In the genomic region with DNA sequence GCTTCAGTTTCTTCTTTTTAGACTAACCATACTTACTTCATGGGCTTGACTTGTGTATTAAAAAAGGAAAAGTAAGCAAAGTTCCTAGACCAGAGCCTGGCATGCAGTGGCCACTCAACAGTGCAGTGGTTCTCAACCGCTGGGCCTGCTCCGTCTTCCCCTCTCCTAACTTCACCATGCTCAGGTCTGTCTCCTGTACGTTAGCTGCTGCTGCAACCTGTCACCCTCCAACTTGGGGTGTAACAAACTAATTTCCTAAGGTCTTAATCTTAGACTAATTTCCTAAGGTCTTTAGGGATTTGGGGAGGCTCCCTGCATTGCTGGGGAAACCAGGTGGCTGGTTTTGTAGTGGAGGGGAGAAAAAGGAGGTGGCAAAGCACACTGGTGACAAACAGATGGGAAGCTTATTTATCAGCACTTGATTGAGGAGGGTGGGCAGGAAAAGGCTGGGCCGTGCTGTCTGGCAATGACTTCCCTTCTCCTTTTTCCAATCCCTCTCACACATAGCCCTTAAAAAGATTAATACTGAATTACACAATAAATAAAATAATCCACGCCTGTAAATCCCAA, we compare ENCODE assay signal across 21 cellular contexts. TPM values are rescaled to one million over a fixed set of nuclear protein-coding genes. Genes with fewer than 3 reads are reported as not detected.
DNase-seq lines count a peak whose midpoint lies in the region; ATAC-seq, FAIRE-seq and TF ChIP-seq lines count a peak whose summit lies in the region.
"Had no signal": no experiment of that assay in that cellular context is flagged by ENCODE, and none has a peak within 500 bp of the region (broad histone marks: within the 10 kb centered on the region; RNA-seq: fewer than 3 reads in every experiment).

No MANE protein-coding gene starts in this region.

- H3K79me2 ChIP-seq in HepG2 (ENCODE audit: insufficient read depth, low read length) = peaks cover 27% of the 10 kb centered on the region

- H3K9me3 ChIP-seq in HepG2 (ENCODE audit: low read length) (no peaks in the 10 kb centered on the region), right lobe of liver (no peaks in the 10 kb centered on the region), upper lobe of left lung (no peaks in the 10 kb centered on the region)
- H3K9me3 ChIP-seq: gastrocnemius medialis had no signal

- H3K27ac Mint-ChIP-seq in chondrocyte (ENCODE audit: unreplicated experiment) = no peak overlapping the region
- H3K27ac Mint-ChIP-seq: type B pancreatic cell had no signal

- peaks cover 0 to 2% of the 10 kb centered on the region in 2 experiments; a peak in 2 of 5 replicates for H3K36me3 ChIP-seq in HepG2 (replicated peaks in 1 of 2; ENCODE audit: control insufficient read depth in 1 of 2, insufficient read depth in 2 of 2, low read length in 2 of 2)
- peaks cover 0 to 10% (median 0%) of the 10 kb centered on the region in 4 donors for H3K36me3 ChIP-seq in right lobe of liver
- H3K36me3 ChIP-seq in upper lobe of left lung = peaks cover 0 to 6% (median 0%) of the 10 kb centered on the region in 4 donors
- H3K36me3 ChIP-seq: gastrocnemius medialis had no signal

- CTCF ChIA-PET in HepG2 (lab: Yijun Ruan, JAX; ENCODE audit: low intra/inter-chr PET ratio, low total read pairs) (interaction anchor here (9.0 kb wide), 1 partner anchor 85 kb away, joined by 381 read pairs; a partner anchor contains a TSS), RWPE1 (lab: Yijun Ruan, JAX) (interaction anchor here (0.7 to 4.3 kb wide), 2 partner anchors 87 to 1182 kb away, joined by 8 to 86 read pairs; a partner anchor contains a TSS)

- TF ChIP-seq CTCF in HepG2 (CRISPR knock-in tag; IDR thresholded peaks at IDR 0.05) = no peak
- no peak for TF ChIP-seq CTCF in right lobe of liver (IDR thresholded peaks at IDR 0.05)
- TF ChIP-seq CTCF in RWPE1 (conservative IDR thresholded peaks at IDR 0.05; ENCODE audit: low read depth) = no peak
- no peak for TF ChIP-seq CTCF in chondrocyte (IDR thresholded peaks at IDR 0.05)
- TF ChIP-seq CTCF in upper lobe of left lung (IDR thresholded peaks at IDR 0.05) = no peak

- 84% methylated on average over 5 of the region's 5 CpGs for WGBS in HepG2 (ENCODE audit: low lambda C conversion rate)
- 64% methylated on average over 5 of the region's 5 CpGs for WGBS in right lobe of liver (ENCODE audit: insufficient coverage, low coverage, low lambda C conversion rate, missing lambda C conversion rate)
- 62 to 64% methylated on average over 5 of the region's 5 CpGs for WGBS in upper lobe of left lung, 2 donors

- no peak overlapping the region for H3K4me3 Mint-ChIP-seq in chondrocyte (ENCODE audit: unreplicated experiment)

- H3K27me3 ChIP-seq in HepG2 (ENCODE audit: control insufficient read depth in 1 of 2, insufficient read depth in 2 of 2, low read length in 2 of 2) (no peaks in the 10 kb centered on the region; a peak in 1 of 5 replicates), right lobe of liver (no peaks in the 10 kb centered on the region), upper lobe of left lung (no peaks in the 10 kb centered on the region)
- H3K27me3 ChIP-seq: gastrocnemius medialis had no signal

- no peak overlapping the region for H3K4me3 ChIP-seq in HepG2 (replicated peaks in 1 of 3; ENCODE audit: insufficient read depth in 1 of 3, low read depth in 2 of 3, low read length in 3 of 3)
- H3K4me3 ChIP-seq in right lobe of liver = no peak overlapping the region
- H3K4me3 ChIP-seq in upper lobe of left lung = no peak overlapping the region
- H3K4me3 ChIP-seq: gastrocnemius medialis had no signal

- in situ Hi-C loops in HepG2 (cut with HindIII; ENCODE audit: extremely low pct_ligation_motif_present, low pct_unique_long_range_greater_than_20kb) = loop anchor here (5.0 kb wide), 1 partner anchor 86 kb away; a partner anchor contains a TSS

- H3K4me1 ChIP-seq in HepG2 (ENCODE audit: insufficient read depth, low read length) (peaks cover 75% of the 10 kb centered on the region), right lobe of liver (peaks cover 0 to 38% (median 2%) of the 10 kb centered on the region in 4 donors), upper lobe of left lung (peaks cover 27 to 53% (median 38%) of the 10 kb centered on the region in 4 donors)

- BruUV-seq in HepG2 (replicated peaks; lab: Mats Ljungman, UMichigan) = no TSS peak

- H4K20me1 ChIP-seq in HepG2 (ENCODE audit: insufficient read depth, low read length) = peaks cover 14% of the 10 kb centered on the region; the same call in 1 of the 2 replicates

- no peak for TF ChIP-seq RAD21 in HepG2 (CRISPR knock-in tag; IDR thresholded peaks at IDR 0.05)

- intact Hi-C loops in HepG2 (cut with micrococcal nuclease; ENCODE audit: unreplicated experiment) (loop anchor here (5.0 kb wide), 1 partner anchor 276 kb away; no protein-coding TSS in a partner anchor), right lobe of liver (cut with DNase I) (loop anchor here in 1 of 2 donors (5.0 kb wide), 1 partner anchor 86 kb away; a partner anchor contains a TSS)

- peaks cover 34% of the 10 kb centered on the region for H3K4me1 Mint-ChIP-seq in chondrocyte (ENCODE audit: low read depth)

- TF ChIP-seq POLR2A in HepG2 (IDR thresholded peaks at IDR 0.05; ENCODE audit: insufficient read depth in 1 of 2, low read depth in 2 of 2, low read length in 2 of 2) (no peak), right lobe of liver (IDR thresholded peaks at IDR 0.05) (no peak), upper lobe of left lung (IDR thresholded peaks at IDR 0.05) (no peak)

- POLR2A ChIA-PET in HepG2 (lab: Yijun Ruan, JAX) (interaction anchor here (1.2 to 13.3 kb wide), 5 partner anchors 8 to 84 kb away, joined by 4 to 485 read pairs (median 71); a partner anchor contains a TSS), RWPE1 (lab: Yijun Ruan, JAX; ENCODE audit: low non-redundant PET) (no interaction called here)

- peaks cover 9% of the 10 kb centered on the region for H3K36me3 Mint-ChIP-seq in chondrocyte (ENCODE audit: low read depth)
- H3K36me3 Mint-ChIP-seq: naive B cell, type B pancreatic cell had no signal

- peak overlapping the region; percentile 55 for H2AFZ ChIP-seq in HepG2 (ENCODE audit: low read length)

- H3K9me3 Mint-ChIP-seq in chondrocyte (ENCODE audit: low read depth) = no peaks in the 10 kb centered on the region
- H3K9me3 Mint-ChIP-seq: naive B cell, type B pancreatic cell had no signal

- H3K4me2 ChIP-seq in HepG2 (ENCODE audit: low read depth, low read length) = no peak overlapping the region

- H3K27ac ChIP-seq in HepG2 (ENCODE audit: extremely low read length, insufficient read depth, low read length) (no peak overlapping the region), right lobe of liver (peak overlapping the region in 1 of 3 donors; percentile 18), RWPE1 (peak overlapping the region; percentile 45), upper lobe of left lung (peak overlapping the region in 3 of 4 donors; percentile 1 to 94 (median 62))
- H3K27ac ChIP-seq: gastrocnemius medialis had no signal

- H3K27me3 Mint-ChIP-seq in chondrocyte (ENCODE audit: low read depth) = no peaks in the 10 kb centered on the region
- H3K27me3 Mint-ChIP-seq: naive B cell, type B pancreatic cell had no signal

- FAIRE-seq in HepG2 (lab: Jason Lieb, UNC) = no peak
- FAIRE-seq in HTR-8/SVneo (lab: Jason Lieb, UNC) = no peak
- FAIRE-seq: bronchial epithelial cell, kidney had no signal

- H3K9ac ChIP-seq in HepG2 (ENCODE audit: insufficient read depth, low read depth, low read length) = no peak overlapping the region

- TF ChIP-seq EP300 in HepG2 (IDR thresholded peaks at IDR 0.05; ENCODE audit: low read depth in 2 of 2, low read length in 2 of 2) (no peak), HepG2 (CRISPR knock-in tag; IDR thresholded peaks at IDR 0.05; ENCODE audit: borderline replicate concordance) (no peak), upper lobe of left lung (IDR thresholded peaks at IDR 0.05) (no peak)

- ATAC-seq in HepG2 (no peak), right lobe of liver (no peak), upper lobe of left lung (ENCODE audit: low FRiP score in 2 of 2) (no peak), HG03460 (IDR thresholded peaks at IDR 0.05; ENCODE audit: unreplicated experiment) (no peak)
- ATAC-seq: gastrocnemius medialis, Right ventricle myocardium inferior had no signal

- DNase-seq in HepG2 (ENCODE audit: low spot score) (no peak), right lobe of liver (no peak), RWPE1 (ENCODE audit: low spot score) (no peak), chondrocyte (ENCODE audit: low spot score) (peak; percentile 29), upper lobe of left lung (no peak), ecto neural progenitor cell (ENCODE audit: low spot score) (no peak), HTR-8/SVneo (ENCODE audit: insufficient read length, low spot score) (no peak)
- DNase-seq: dermis blood vessel endothelial cell; DMS79 treated with DMSO at 0.1 percent for 48 hours; gastrocnemius medialis; HCEC 1CT; kidney; naive B cell; NCI-H1417; NCI-H2107; NCI-H526 treated with DMSO at 0.1 percent for 48 hours; stimulated activated CD4-positive, alpha-beta T cell treated with anti-CD3 and anti-CD28 coated beads, Interleukin-12 subunit alpha, Interleukin-12 subunit beta, amount 100 ng/mL, for 4 hours had no signal

RNA-seq across cellular contexts. Expression of a gene that starts 2.2 kb away (rescaled TPM):
- total RNA-seq in HepG2 (2016; rRNA removed; fragmentation: Illumina TruSeq; extraction: Trizol) (9.0 and 9.5 TPM in 2 replicates), right lobe of liver (10 to 100 TPM; 10.9 to 31.8 (median 13.2) TPM), chondrocyte (33.8 to 38.0 TPM (median 37.5 TPM) in 3 replicates), upper lobe of left lung (10 to 100 TPM in 2 of 6 donors, 1 to 10 TPM in 4; 6.5 to 24.2 (median 9.4) TPM)
- 4.8 and 5.0 TPM in 2 replicates for total RNA-seq in HepG2 (2016; cell fraction: cytosol; rRNA removed; fragmentation: Illumina TruSeq; extraction: Trizol; ENCODE audit: low read depth)
- total RNA-seq in HepG2 (2016; cell fraction: insoluble cytoplasmic fraction; rRNA removed; fragmentation: Illumina TruSeq; extraction: Trizol) = 8.2 and 10.0 TPM in 2 replicates
- 6.9 and 7.7 TPM in 2 replicates for total RNA-seq in HepG2 (2016; cell fraction: membrane; rRNA removed; fragmentation: Illumina TruSeq; extraction: Trizol)
- total RNA-seq in HepG2 (2016; cell fraction: nucleus; rRNA removed; fragmentation: Illumina TruSeq; extraction: Trizol) = 5.3 and 7.3 TPM in 2 replicates
- polyA plus RNA-seq in HepG2 (2011; rRNA removed) = 25.9 and 40.6 TPM in 2 replicates
- polyA plus RNA-seq in HepG2 (2011; cell fraction: cytosol; rRNA removed) = 42.8 and 43.2 TPM in 2 replicates
- polyA plus RNA-seq in HepG2 (2011; cell fraction: nucleus; rRNA removed) = 20.5 and 34.1 TPM in 2 replicates
- polyA plus RNA-seq in HepG2 (2012) = 31.5 and 47.6 TPM in 2 replicates
- 2.0 and 2.2 TPM in 2 replicates for polyA plus RNA-seq in HepG2 (2016; cell fraction: cytosol; fragmentation: Illumina TruSeq; extraction: Trizol; ENCODE audit: low read depth)
- 11.6 and 13.8 TPM in 2 replicates for polyA plus RNA-seq in HepG2 (2016; cell fraction: insoluble cytoplasmic fraction; fragmentation: Illumina TruSeq; extraction: Trizol; ENCODE audit: low read depth)
- polyA plus RNA-seq in HepG2 (2016; cell fraction: membrane; fragmentation: Illumina TruSeq; extraction: Trizol; ENCODE audit: low read depth) = 3.2 TPM in 2 replicates
- polyA plus RNA-seq in HepG2 (2016; cell fraction: nucleus; fragmentation: Illumina TruSeq; extraction: Trizol; ENCODE audit: insufficient read depth, low read depth) = 12.2 and 15.4 TPM in 2 replicates
- polyA minus RNA-seq in HepG2 (2011; rRNA and poly(A)+ RNA removed; ENCODE audit: low replicate concordance) = 18.8 and 37.1 TPM in 2 replicates
- polyA minus RNA-seq in HepG2 (2011; cell fraction: cytosol; rRNA and poly(A)+ RNA removed) = 15.0 and 19.8 TPM in 2 replicates
- polyA minus RNA-seq in HepG2 (2011; cell fraction: nucleus; rRNA and poly(A)+ RNA removed) = 8.9 and 13.3 TPM in 2 replicates
